Comparison of ENCODE assay signal across 8 cellular contexts in the genomic region with DNA sequence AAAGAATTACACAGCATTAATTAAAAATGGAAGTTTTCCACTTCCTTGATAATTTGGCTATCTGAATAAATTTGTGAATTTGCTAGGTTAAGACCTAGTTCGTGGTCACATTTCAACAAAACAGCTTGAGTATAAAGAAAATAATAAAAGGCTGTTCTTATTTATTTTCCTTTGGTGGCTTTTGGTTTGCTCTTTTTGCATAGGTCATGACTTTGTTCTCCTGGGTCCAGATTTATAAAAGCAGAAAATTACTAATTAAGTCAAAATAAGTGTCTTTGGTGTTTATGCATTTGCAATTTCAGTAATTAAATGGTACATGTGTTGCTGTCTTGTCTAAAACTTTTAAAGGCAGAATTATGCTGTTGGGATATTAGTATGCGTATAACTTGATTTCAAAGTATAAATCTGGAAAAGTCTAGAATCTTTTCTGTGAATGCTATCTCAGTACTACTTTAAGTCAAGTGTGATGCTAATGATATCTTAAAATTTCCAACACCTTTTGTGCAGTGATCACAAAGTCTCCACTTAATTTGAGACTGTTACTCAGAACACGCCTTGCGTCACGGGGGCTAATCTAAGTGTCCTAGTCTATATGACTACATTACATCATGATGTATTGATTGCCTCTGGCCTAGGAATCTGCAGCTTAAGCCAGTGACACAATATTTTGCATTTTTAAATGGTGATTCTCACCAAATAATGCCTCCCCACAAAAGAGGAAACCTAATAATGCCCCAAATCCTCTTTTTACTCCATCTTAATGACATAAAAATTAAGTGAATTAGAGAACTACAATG. TPM values are rescaled to one million over a fixed set of nuclear protein-coding genes. Genes with fewer than 3 reads are reported as not detected.
DNase-seq lines count a peak whose midpoint lies in the region; ATAC-seq, FAIRE-seq and TF ChIP-seq lines count a peak whose summit lies in the region.

No MANE protein-coding gene starts in this region.

- H3K27me3 ChIP-seq in HepG2 (ENCODE audit: control insufficient read depth in 1 of 2, insufficient read depth in 2 of 2, low read length in 2 of 2) (no peaks in the 10 kb centered on the region; a peak in 1 of 5 replicates), upper lobe of left lung (no peaks in the 10 kb centered on the region)

- no peak overlapping the region for H2AFZ ChIP-seq in HepG2 (ENCODE audit: low read length)

- ATAC-seq in HepG2, result no peak
- ATAC-seq in upper lobe of left lung (ENCODE audit: low FRiP score in 2 of 2), result no peak

- peaks cover 6% of the 10 kb centered on the region for H3K27me3 Mint-ChIP-seq in HFFc6 (ENCODE audit: insufficient read depth)
- H3K27me3 Mint-ChIP-seq in activated naive CD4-positive, alpha-beta T cell treated with anti-CD3 and anti-CD28 coated beads for 36 hours (ENCODE audit: low read depth), result no peaks in the 10 kb centered on the region

- peak overlapping the region; percentile 78 for H3K27ac Mint-ChIP-seq in HFFc6
- peak overlapping the region; percentile 86 for H3K27ac Mint-ChIP-seq in activated naive CD4-positive, alpha-beta T cell treated with anti-CD3 and anti-CD28 coated beads for 36 hours

- H3K79me2 ChIP-seq in HepG2 (ENCODE audit: insufficient read depth, low read length), result peaks cover 66% of the 10 kb centered on the region

- TF ChIP-seq CTCF in AG04449 (IDR thresholded peaks at IDR 0.05; ENCODE audit: insufficient read depth, low read length, missing control alignments) (no peak), HFFc6 (IDR thresholded peaks at IDR 0.05) (no peak), HepG2 (CRISPR knock-in tag; IDR thresholded peaks at IDR 0.05) (no peak), upper lobe of left lung (IDR thresholded peaks at IDR 0.05) (no peak)

- no peak for DNase-seq in AG04449 (ENCODE audit: low read depth, low spot score)
- DNase-seq in HFFc6, result no peak
- DNase-seq in activated naive CD4-positive, alpha-beta T cell treated with anti-CD3 and anti-CD28 coated beads for 36 hours, result peak; percentile 82
- no peak for DNase-seq in HepG2 (ENCODE audit: low spot score)
- DNase-seq in upper lobe of left lung, result no peak
- no peak for DNase-seq in NCI-H2107 (lab: John Stamatoyannopoulos, UW)
- DNase-seq in frontal cortex (ENCODE audit: low spot score in 2 of 2), result no peak
- no peak for DNase-seq in C1 segment of cervical spinal cord (lab: John Stamatoyannopoulos, UW)

- peaks cover 42% of the 10 kb centered on the region for H3K4me1 ChIP-seq in HepG2 (ENCODE audit: insufficient read depth, low read length)
- peaks cover 47 to 66% (median 52%) of the 10 kb centered on the region in 4 donors for H3K4me1 ChIP-seq in upper lobe of left lung

- 72% methylated on average over 5 of the region's 5 CpGs for WGBS in HepG2 (ENCODE audit: low lambda C conversion rate)
- 63 to 69% methylated on average over 5 of the region's 5 CpGs for WGBS in upper lobe of left lung, 2 donors

- TF ChIP-seq EP300 in HepG2 (IDR thresholded peaks at IDR 0.05; ENCODE audit: low read depth in 2 of 2, low read length in 2 of 2) (no peak), HepG2 (CRISPR knock-in tag; IDR thresholded peaks at IDR 0.05; ENCODE audit: borderline replicate concordance) (no peak), upper lobe of left lung (IDR thresholded peaks at IDR 0.05) (no peak)

- intact Hi-C loops in activated naive CD4-positive, alpha-beta T cell treated with anti-CD3 and anti-CD28 coated beads for 36 hours (cut with micrococcal nuclease), result loop anchor here (1.0 to 5.0 kb wide), 6 partner anchors 139 to 587 kb away; a partner anchor contains a TSS
- intact Hi-C loops in HepG2 (cut with micrococcal nuclease; ENCODE audit: unreplicated experiment), result loop anchor here (2.0 to 10.0 kb wide), 3 partner anchors 89 to 239 kb away; a partner anchor contains a TSS

- H3K4me3 ChIP-seq in AG04449 (ENCODE audit: low read depth, low read length), result peak overlapping the region; percentile 71
- peak overlapping the region; percentile 86 to 98 (median 91); a peak in 5 of 6 replicates for H3K4me3 ChIP-seq in HepG2 (replicated peaks in 1 of 3; ENCODE audit: insufficient read depth in 1 of 3, low read depth in 2 of 3, low read length in 3 of 3)
- H3K4me3 ChIP-seq in upper lobe of left lung, result peak overlapping the region in 2 of 4 donors; percentile 73 to 85

- POLR2A ChIA-PET in AG04449 (lab: Yijun Ruan, JAX) (interaction anchor here (0.6 kb wide), 1 partner anchor 93 kb away, joined by 3 read pairs; no protein-coding TSS in a partner anchor), HepG2 (lab: Yijun Ruan, JAX) (interaction anchor here (1.3 kb wide), 1 partner anchor 138 kb away, joined by 3 read pairs; a partner anchor contains a TSS)

- peaks cover 53% of the 10 kb centered on the region for H3K4me1 Mint-ChIP-seq in HFFc6 (ENCODE audit: low read depth)
- peaks cover 45% of the 10 kb centered on the region for H3K4me1 Mint-ChIP-seq in activated naive CD4-positive, alpha-beta T cell treated with anti-CD3 and anti-CD28 coated beads for 36 hours (ENCODE audit: low read depth)

- in situ Hi-C loops in HepG2 (cut with HindIII; ENCODE audit: extremely low pct_ligation_motif_present, low pct_unique_long_range_greater_than_20kb), result loop anchor here (5.0 kb wide), 1 partner anchor 89 kb away; a partner anchor contains a TSS

- H3K36me3 Mint-ChIP-seq in HFFc6 (ENCODE audit: low read depth), result peaks cover 25% of the 10 kb centered on the region
- H3K36me3 Mint-ChIP-seq in activated naive CD4-positive, alpha-beta T cell treated with anti-CD3 and anti-CD28 coated beads for 36 hours (ENCODE audit: low read depth), result peaks cover 32% of the 10 kb centered on the region

- CTCF ChIA-PET in AG04449 (lab: Yijun Ruan, JAX) (no interaction called here), HepG2 (lab: Yijun Ruan, JAX; ENCODE audit: low intra/inter-chr PET ratio, low total read pairs) (no interaction called here)
- CTCF ChIA-PET in activated naive CD4-positive, alpha-beta T cell treated with anti-CD3 and anti-CD28 coated beads for 36 hours (lab: Charles Lee), result interaction anchor here (0.7 kb wide), 1 partner anchor 87 kb away, joined by 4 read pairs; no protein-coding TSS in a partner anchor

- FAIRE-seq in HepG2 (lab: Jason Lieb, UNC) (no peak), frontal cortex (lab: Jason Lieb, UNC) (no peak)

- peaks cover 15 to 34% of the 10 kb centered on the region in 2 experiments for H3K36me3 ChIP-seq in HepG2 (replicated peaks in 1 of 2; ENCODE audit: control insufficient read depth in 1 of 2, insufficient read depth in 2 of 2, low read length in 2 of 2)
- peaks cover 0 to 5% (median 0%) of the 10 kb centered on the region in 4 donors for H3K36me3 ChIP-seq in upper lobe of left lung

- peak overlapping the region; percentile 89 for H3K9ac ChIP-seq in HepG2 (ENCODE audit: insufficient read depth, low read depth, low read length)

- no peaks in the 10 kb centered on the region for H3K9me3 Mint-ChIP-seq in HFFc6
- H3K9me3 Mint-ChIP-seq in activated naive CD4-positive, alpha-beta T cell treated with anti-CD3 and anti-CD28 coated beads for 36 hours, result no peaks in the 10 kb centered on the region

- TF ChIP-seq RAD21 in HepG2 (CRISPR knock-in tag; IDR thresholded peaks at IDR 0.05), result no peak

- H3K4me2 ChIP-seq in HepG2 (ENCODE audit: low read depth, low read length), result peak overlapping the region; percentile 81

- H3K9me3 ChIP-seq in HepG2 (ENCODE audit: low read length), result no peaks in the 10 kb centered on the region
- no peaks in the 10 kb centered on the region for H3K9me3 ChIP-seq in upper lobe of left lung

- H3K27ac ChIP-seq in HepG2 (ENCODE audit: extremely low read length, insufficient read depth, low read length) (peak overlapping the region; percentile 95), upper lobe of left lung (peak overlapping the region in 3 of 4 donors; percentile 97 to 100 (median 99))

- BruUV-seq in HepG2 (replicated peaks; lab: Mats Ljungman, UMichigan), result TSS peak; percentile 37

- H4K20me1 ChIP-seq in HepG2 (ENCODE audit: insufficient read depth, low read length), result peaks cover 55% of the 10 kb centered on the region

- TF ChIP-seq POLR2A in HepG2 (IDR thresholded peaks at IDR 0.05; ENCODE audit: insufficient read depth in 1 of 2, low read depth in 2 of 2, low read length in 2 of 2), result 0 out of 4 replicates have a peak, but pooled peaks of 1 of the 2 experiments have one; percentile 37
- no peak for TF ChIP-seq POLR2A in upper lobe of left lung (IDR thresholded peaks at IDR 0.05)

- H3K4me3 Mint-ChIP-seq in HFFc6, result peak overlapping the region; percentile 95
- H3K4me3 Mint-ChIP-seq in activated naive CD4-positive, alpha-beta T cell treated with anti-CD3 and anti-CD28 coated beads for 36 hours, result peak overlapping the region; percentile 64

RNA-seq across cellular contexts. Expression of a gene that starts 41.0 kb away (rescaled TPM):
- total RNA-seq in HFFc6 (2021; fragmentation: NEBNext Ultra II Directional; extraction: Animal tissue kit (Norgen Biotek cat#: 25700)), result 1,000 to 10,000 TPM in 2 of 6 experiments, 100 to 1,000 TPM in 4; 820 to 1,032 (median 914) TPM
- 100 to 1,000 TPM; 770 to 802 TPM for total RNA-seq in activated naive CD4-positive, alpha-beta T cell treated with anti-CD3 and anti-CD28 coated beads for 36 hours
- 382 and 407 TPM in 2 replicates for total RNA-seq in HepG2 (2016; rRNA removed; fragmentation: Illumina TruSeq; extraction: Trizol)
- 604 and 617 TPM in 2 replicates for total RNA-seq in HepG2 (2016; cell fraction: cytosol; rRNA removed; fragmentation: Illumina TruSeq; extraction: Trizol; ENCODE audit: low read depth)
- 369 and 397 TPM in 2 replicates for total RNA-seq in HepG2 (2016; cell fraction: insoluble cytoplasmic fraction; rRNA removed; fragmentation: Illumina TruSeq; extraction: Trizol)
- total RNA-seq in HepG2 (2016; cell fraction: membrane; rRNA removed; fragmentation: Illumina TruSeq; extraction: Trizol), result 887 and 1,010 TPM in 2 replicates
- 281 and 324 TPM in 2 replicates for total RNA-seq in HepG2 (2016; cell fraction: nucleus; rRNA removed; fragmentation: Illumina TruSeq; extraction: Trizol)
- polyA plus RNA-seq in HepG2 (2011; rRNA removed), result 1,008 and 1,029 TPM in 2 replicates
- 1,419 and 1,481 TPM in 2 replicates for polyA plus RNA-seq in HepG2 (2011; cell fraction: cytosol; rRNA removed)
- 1,285 and 1,363 TPM in 2 replicates for polyA plus RNA-seq in HepG2 (2011; cell fraction: nucleus; rRNA removed)
- polyA plus RNA-seq in HepG2 (2012), result 1,216 and 1,583 TPM in 2 replicates
- 2,019 and 2,103 TPM in 2 replicates for polyA plus RNA-seq in HepG2 (2016; cell fraction: cytosol; fragmentation: Illumina TruSeq; extraction: Trizol; ENCODE audit: low read depth)
- polyA plus RNA-seq in HepG2 (2016; cell fraction: insoluble cytoplasmic fraction; fragmentation: Illumina TruSeq; extraction: Trizol; ENCODE audit: low read depth), result 991 and 1,223 TPM in 2 replicates
- polyA plus RNA-seq in HepG2 (2016; cell fraction: membrane; fragmentation: Illumina TruSeq; extraction: Trizol; ENCODE audit: low read depth), result 2,245 and 2,285 TPM in 2 replicates
- 1,096 and 1,140 TPM in 2 replicates for polyA plus RNA-seq in HepG2 (2016; cell fraction: nucleus; fragmentation: Illumina TruSeq; extraction: Trizol; ENCODE audit: insufficient read depth, low read depth)
- 1,501 and 1,552 TPM in 2 replicates for polyA minus RNA-seq in HepG2 (2011; rRNA and poly(A)+ RNA removed; ENCODE audit: low replicate concordance)
- polyA minus RNA-seq in HepG2 (2011; cell fraction: cytosol; rRNA and poly(A)+ RNA removed), result 671 and 731 TPM in 2 replicates
- 391 and 498 TPM in 2 replicates for polyA minus RNA-seq in HepG2 (2011; cell fraction: nucleus; rRNA and poly(A)+ RNA removed)
- 100 to 1,000 TPM; 520 to 910 (median 811) TPM for total RNA-seq in upper lobe of left lung
- total RNA-seq in frontal cortex, result 481 TPM

RNA-seq across cellular contexts. Expression of a gene that starts 42.9 kb away (rescaled TPM):
- 1 to 10 TPM; 1.0 to 1.5 (median 1.3) TPM for total RNA-seq in HFFc6 (2021; fragmentation: NEBNext Ultra II Directional; extraction: Animal tissue kit (Norgen Biotek cat#: 25700))
- 1 to 10 TPM; 1.6 to 1.9 TPM for total RNA-seq in activated naive CD4-positive, alpha-beta T cell treated with anti-CD3 and anti-CD28 coated beads for 36 hours
- total RNA-seq in HepG2 (2016; rRNA removed; fragmentation: Illumina TruSeq; extraction: Trizol), result not detected in 2 replicates
- not detected in 2 replicates for total RNA-seq in HepG2 (2016; cell fraction: cytosol; rRNA removed; fragmentation: Illumina TruSeq; extraction: Trizol; ENCODE audit: low read depth)
- total RNA-seq in HepG2 (2016; cell fraction: insoluble cytoplasmic fraction; rRNA removed; fragmentation: Illumina TruSeq; extraction: Trizol), result not detected in 2 replicates
- total RNA-seq in HepG2 (2016; cell fraction: membrane; rRNA removed; fragmentation: Illumina TruSeq; extraction: Trizol), result not detected in 2 replicates
- total RNA-seq in HepG2 (2016; cell fraction: nucleus; rRNA removed; fragmentation: Illumina TruSeq; extraction: Trizol), result not detected in 2 replicates
- polyA plus RNA-seq in HepG2 (2011; rRNA removed), result not detected in 2 replicates
- polyA plus RNA-seq in HepG2 (2011; cell fraction: cytosol; rRNA removed), result not detected in 2 replicates
- 0.06 and 0.23 TPM in 2 replicates for polyA plus RNA-seq in HepG2 (2011; cell fraction: nucleus; rRNA removed)
- polyA plus RNA-seq in HepG2 (2012), result not detected in 2 replicates
- not detected in 2 replicates for polyA plus RNA-seq in HepG2 (2016; cell fraction: cytosol; fragmentation: Illumina TruSeq; extraction: Trizol; ENCODE audit: low read depth)
- polyA plus RNA-seq in HepG2 (2016; cell fraction: insoluble cytoplasmic fraction; fragmentation: Illumina TruSeq; extraction: Trizol; ENCODE audit: low read depth), result not detected in 2 replicates
- polyA plus RNA-seq in HepG2 (2016; cell fraction: membrane; fragmentation: Illumina TruSeq; extraction: Trizol; ENCODE audit: low read depth), result not detected in 2 replicates
- polyA plus RNA-seq in HepG2 (2016; cell fraction: nucleus; fragmentation: Illumina TruSeq; extraction: Trizol; ENCODE audit: insufficient read depth, low read depth), result not detected in 2 replicates
- polyA minus RNA-seq in HepG2 (2011; rRNA and poly(A)+ RNA removed; ENCODE audit: low replicate concordance), result 0.49 TPM in 1 of 2 replicates, not detected in the other
- polyA minus RNA-seq in HepG2 (2011; cell fraction: cytosol; rRNA and poly(A)+ RNA removed), result not detected in 2 replicates
- 0.26 and 0.37 TPM in 2 replicates for polyA minus RNA-seq in HepG2 (2011; cell fraction: nucleus; rRNA and poly(A)+ RNA removed)
- 1 to 10 TPM in 1 of 6 donors, under 1 TPM in 4, not detected in 1; 0.30 to 2.1 (median 0.54) TPM for total RNA-seq in upper lobe of left lung
- total RNA-seq in frontal cortex, result 1.2 TPM
